14 cellular contexts compared by ENCODE assay signal in the genomic region with DNA sequence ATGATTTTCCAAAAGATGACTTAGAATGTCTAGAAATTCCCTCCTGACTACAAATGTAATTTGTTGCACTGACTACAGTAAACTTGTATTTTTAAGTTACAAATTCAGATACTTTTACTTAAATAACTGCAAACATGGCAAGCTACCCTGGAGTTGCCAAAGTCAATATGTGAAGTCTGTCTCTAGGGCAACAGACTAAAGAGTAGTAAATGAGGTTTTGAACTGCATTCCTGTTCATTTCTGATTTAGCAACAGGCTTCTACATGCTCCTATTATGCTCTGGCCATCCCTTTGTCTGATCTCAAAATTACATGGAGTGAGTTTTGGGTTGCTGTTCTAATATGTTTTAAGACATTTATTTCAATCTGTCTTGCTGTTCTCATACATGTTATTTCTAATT. TPM values are rescaled to one million over a fixed set of nuclear protein-coding genes. Genes with fewer than 3 reads are reported as not detected.
DNase-seq lines count a peak whose midpoint lies in the region; ATAC-seq and TF ChIP-seq lines count a peak whose summit lies in the region.
"Had no signal": no experiment of that assay in that cellular context is flagged by ENCODE, and none has a peak within 500 bp of the region (broad histone marks: within the 10 kb centered on the region; RNA-seq: fewer than 3 reads in every experiment).

No MANE protein-coding gene starts in this region.

- no peaks in the 10 kb centered on the region for H3K36me3 ChIP-seq in IMR-90 (ENCODE audit: control insufficient read depth, insufficient read depth, low read length)
- no peaks in the 10 kb centered on the region for H3K36me3 ChIP-seq in iPS-18a (ENCODE audit: control insufficient read depth, low read depth, low read length)
- H3K36me3 ChIP-seq in smooth muscle cell (ENCODE audit: low read depth), result no peaks in the 10 kb centered on the region

- no peak overlapping the region for H4K8ac ChIP-seq in IMR-90 (ENCODE audit: low read depth in 2 of 2, low read length in 2 of 2)

- POLR2A ChIA-PET in IMR-90 (lab: Charles Lee; ENCODE audit: unreplicated experiment), result no interaction called here

- BruUV-seq in IMR-90 (replicated peaks; lab: Mats Ljungman, UMichigan), result no TSS peak

- peak overlapping the region; percentile 33; the same call in 1 of the 2 replicates for H3K4me2 ChIP-seq in IMR-90 (ENCODE audit: low read depth, low read length)
- H3K4me2 ChIP-seq in smooth muscle cell, result peak overlapping the region; percentile 52

- peak overlapping the region; percentile 2 to 73 (median 48) for H3K4me3 Mint-ChIP-seq in brain
- H3K4me3 Mint-ChIP-seq: activated T-helper 1 cell treated with anti-CD3 and anti-CD28 coated beads, Interleukin-12 subunit alpha, Interleukin-12 subunit beta, Interleukin-2, Interleukin-4 antibody, amounts not matched to agents 30 ng/mL and 10 ng/mL and 1 ng/mL, durations not matched to agents 14 hours and 24 hours and 36 hours; dendritic cell treated with granulocyte-macrophage colony-stimulating factor and Interleukin-4, amounts not matched to agents 40 ng/mL and 50 ng/mL, for 4 days had no signal

- H3K4ac ChIP-seq in IMR-90 (ENCODE audit: low read depth, low read length), result no peak overlapping the region

- no peak for TF ChIP-seq RAD21 in IMR-90 (IDR thresholded peaks at IDR 0.05; ENCODE audit: low read length)

- no peaks in the 10 kb centered on the region for H3K27me3 Mint-ChIP-seq in brain
- H3K27me3 Mint-ChIP-seq: dendritic cell treated with granulocyte-macrophage colony-stimulating factor and Interleukin-4, amounts not matched to agents 40 ng/mL and 50 ng/mL, for 4 days had no signal

- H3K4me1 Mint-ChIP-seq in brain, result peaks cover 76% of the 10 kb centered on the region

- intact Hi-C loops in IMR-90 (cut with micrococcal nuclease), result no loop called here

- peak overlapping the region; percentile 44 to 85 (median 82) for H3K27ac Mint-ChIP-seq in brain
- H3K27ac Mint-ChIP-seq: activated T-helper 1 cell treated with anti-CD3 and anti-CD28 coated beads, Interleukin-12 subunit alpha, Interleukin-12 subunit beta, Interleukin-2, Interleukin-4 antibody, amounts not matched to agents 30 ng/mL and 10 ng/mL and 1 ng/mL, durations not matched to agents 14 hours and 24 hours and 36 hours; dendritic cell treated with granulocyte-macrophage colony-stimulating factor and Interleukin-4, amounts not matched to agents 40 ng/mL and 50 ng/mL, for 4 days had no signal

- no peak overlapping the region for H2BK120ac ChIP-seq in IMR-90 (ENCODE audit: low read depth, low read length)

- TF ChIP-seq POLR2A in IMR-90 (IDR thresholded peaks at IDR 0.05; ENCODE audit: low read depth, low read length), result no peak

- H3K18ac ChIP-seq in IMR-90 (ENCODE audit: low read depth, low read length), result no peak overlapping the region

- H2BK5ac ChIP-seq in IMR-90 (ENCODE audit: low read depth, low read length, poor library complexity, severe bottlenecking), result no peak overlapping the region

- H4K20me1 ChIP-seq in IMR-90 (ENCODE audit: insufficient read depth, low read length), result peaks cover 77% of the 10 kb centered on the region
- H4K20me1 ChIP-seq in smooth muscle cell (ENCODE audit: low read depth), result peaks cover 85% of the 10 kb centered on the region

- dilution Hi-C loops in IMR-90 (cut with HindIII; ENCODE audit: low sequenced_read_pairs, unreplicated experiment), result no loop called here

- H3K23ac ChIP-seq in IMR-90 (ENCODE audit: low read depth, low read length), result no peak overlapping the region

- H3K9ac ChIP-seq in IMR-90 (ENCODE audit: low read depth, low read length), result no peak overlapping the region
- H3K9ac ChIP-seq in iPS-18a (ENCODE audit: low read length), result peak overlapping the region; percentile 0
- H3K9ac ChIP-seq in smooth muscle cell (ENCODE audit: low read depth), result no peak overlapping the region

- H3K27me3 ChIP-seq in IMR-90 (ENCODE audit: control insufficient read depth, insufficient read depth, low read length) (no peaks in the 10 kb centered on the region), iPS-18a (ENCODE audit: control insufficient read depth, insufficient read depth, low read length) (no peaks in the 10 kb centered on the region), smooth muscle cell (ENCODE audit: low read depth) (no peaks in the 10 kb centered on the region)
- H3K27me3 ChIP-seq: testis had no signal

- ATAC-seq in IMR-90 (ENCODE audit: low read depth), result peak; percentile 52

- H3K9me3 Mint-ChIP-seq in brain, result peaks cover 0 to 11% (median 3%) of the 10 kb centered on the region in 5 experiments
- H3K9me3 Mint-ChIP-seq: activated T-helper 1 cell treated with anti-CD3 and anti-CD28 coated beads, Interleukin-12 subunit alpha, Interleukin-12 subunit beta, Interleukin-2, Interleukin-4 antibody, amounts not matched to agents 30 ng/mL and 10 ng/mL and 1 ng/mL, durations not matched to agents 14 hours and 24 hours and 36 hours; dendritic cell treated with granulocyte-macrophage colony-stimulating factor and Interleukin-4, amounts not matched to agents 40 ng/mL and 50 ng/mL, for 4 days had no signal

- in situ Hi-C loops in IMR-90 (cut with MboI; ENCODE audit: low sequenced_read_pairs), result no loop called here

- H3K36me3 Mint-ChIP-seq in brain, result peaks cover 15% of the 10 kb centered on the region

- no peak overlapping the region for H3K56ac ChIP-seq in IMR-90 (ENCODE audit: extremely low read depth, insufficient read depth, low read length)

- peaks cover 95% of the 10 kb centered on the region for H3K79me2 ChIP-seq in smooth muscle cell (ENCODE audit: low read depth)

- no peak overlapping the region for H2AK5ac ChIP-seq in IMR-90 (ENCODE audit: low read depth, low read length)

- H3K4me3 ChIP-seq in IMR-90 (ENCODE audit: insufficient read depth, low read depth, low read length), result no peak overlapping the region
- no peak overlapping the region for H3K4me3 ChIP-seq in iPS-18a (ENCODE audit: low read length)
- no peak overlapping the region for H3K4me3 ChIP-seq in smooth muscle cell
- H3K4me3 ChIP-seq: testis had no signal

- H2BK15ac ChIP-seq in IMR-90 (ENCODE audit: low read depth, low read length), result no peak overlapping the region

- no peaks in the 10 kb centered on the region for H3K9me3 ChIP-seq in IMR-90 (ENCODE audit: control insufficient read depth, insufficient read depth, low read length)
- H3K9me3 ChIP-seq in iPS-18a (ENCODE audit: control insufficient read depth, low read depth, low read length), result no peaks in the 10 kb centered on the region
- H3K9me3 ChIP-seq in smooth muscle cell (replicated peaks; ENCODE audit: low read depth), result no peaks in the 10 kb centered on the region
- H3K9me3 ChIP-seq: testis had no signal

- no peak overlapping the region for H2AK9ac ChIP-seq in IMR-90 (replicated peaks; ENCODE audit: low read depth, low read length, poor library complexity)

- peaks cover 14 to 69% of the 10 kb centered on the region in 2 experiments; a peak in 3 of 4 replicates for H3K79me1 ChIP-seq in IMR-90 (ENCODE audit: low read depth in 1 of 2, low read length in 2 of 2)

- TF ChIP-seq CTCF in IMR-90 (conservative IDR thresholded peaks at IDR 0.05; ENCODE audit: low read depth, low read length) (no peak), brain (conservative IDR thresholded peaks at IDR 0.05) (no peak), smooth muscle cell (IDR thresholded peaks at IDR 0.05; ENCODE audit: borderline replicate concordance, insufficient read depth, poor library complexity, severe bottlenecking) (no peak)

- no peak overlapping the region for H4K5ac ChIP-seq in IMR-90 (ENCODE audit: low read depth, low read length)

- H3F3A ChIP-seq in smooth muscle cell (ENCODE audit: low read depth), result no peaks in the 10 kb centered on the region

- CTCF ChIA-PET in IMR-90 (lab: Yijun Ruan, JAX), result interaction anchor here (0.6 kb wide), 1 partner anchor 349 kb away, joined by 4 read pairs; no protein-coding TSS in a partner anchor

- H3K14ac ChIP-seq in IMR-90 (replicated peaks; ENCODE audit: low read depth, low read length), result no peak overlapping the region

- H3K27ac ChIP-seq in IMR-90 (ENCODE audit: insufficient read depth, low read length), result no peak overlapping the region
- peak overlapping the region; percentile 67 for H3K27ac ChIP-seq in iPS-18a (ENCODE audit: low read length)
- H3K27ac ChIP-seq in smooth muscle cell (ENCODE audit: low read depth), result peak overlapping the region; percentile 57
- H3K27ac ChIP-seq: testis had no signal

- H2AFZ ChIP-seq in IMR-90 (replicated peaks; ENCODE audit: low read length, poor library complexity), result no peak overlapping the region
- no peak overlapping the region for H2AFZ ChIP-seq in smooth muscle cell (ENCODE audit: low read depth)

- peaks cover 4% of the 10 kb centered on the region; the same call in 1 of the 2 replicates for H3K9me1 ChIP-seq in IMR-90 (ENCODE audit: insufficient read depth, low read length)

- peaks cover 6% of the 10 kb centered on the region for H3K4me1 ChIP-seq in IMR-90 (ENCODE audit: control insufficient read depth, insufficient read depth, low read length)
- peaks cover 17% of the 10 kb centered on the region for H3K4me1 ChIP-seq in iPS-18a (ENCODE audit: control insufficient read depth, low read depth, low read length)
- H3K4me1 ChIP-seq in smooth muscle cell (ENCODE audit: low read depth), result peaks cover 22% of the 10 kb centered on the region

- no peak overlapping the region for H2BK20ac ChIP-seq in IMR-90 (ENCODE audit: low read depth, low read length)

- peak; percentile 61 for DNase-seq in IMR-90
- DNase-seq in smooth muscle cell (lab: John Stamatoyannopoulos, UW; ENCODE audit: unreplicated experiment), result no peak
- DNase-seq in pons (ENCODE audit: low spot score), result no peak
- DNase-seq in GDM1 (lab: John Stamatoyannopoulos, UW), result no peak
- DNase-seq in activated CD4-positive, alpha-beta T cell treated with anti-CD3 and anti-CD28 coated beads, Interleukin-2, amount 50 U/mL, for 4 hours, result no peak
- no peak for DNase-seq in cerebellum (ENCODE audit: low spot score)
- DNase-seq: EL, NCI-H2227 treated with DMSO at 0.1 percent for 48 hours, posterior cingulate gyrus, testis had no signal

- H4K91ac ChIP-seq in IMR-90 (ENCODE audit: insufficient read depth, low read depth, low read length), result no peak overlapping the region

TF ChIP-seq in IMR-90, 13 proteins besides CTCF, POLR2A, EP300 and RAD21 (continues in another document):
- no peak for TF ChIP-seq FOS (IDR thresholded peaks at IDR 0.05; ENCODE audit: low read depth, low read length)
- TF ChIP-seq CEBPB (IDR thresholded peaks at IDR 0.05; ENCODE audit: low read depth, low read length), result peak; percentile 68
- TF ChIP-seq CHD1 (IDR thresholded peaks at IDR 0.05; ENCODE audit: low read depth, low read length), result no peak

RNA-seq across cellular contexts. Expression of a gene that starts 26.9 kb away (rescaled TPM):
- total RNA-seq in IMR-90 (2012; rRNA removed) (29.8 and 30.0 TPM in 2 replicates), smooth muscle cell (5.2 and 10.2 TPM in 2 replicates), cerebellum (27.2 TPM)
- polyA plus RNA-seq in IMR-90 (2012; rRNA removed) (22.0 and 23.1 TPM in 2 replicates), brain (ENCODE audit: insufficient read depth, low read depth, low replicate concordance) (7.1 TPM), smooth muscle cell (9.4 and 17.9 TPM in 2 replicates)
- polyA plus RNA-seq in IMR-90 (2012; cell fraction: cytosol; rRNA removed), result 12.1 and 19.9 TPM in 2 replicates
- 27.7 and 38.4 TPM in 2 replicates for polyA plus RNA-seq in IMR-90 (2012; cell fraction: nucleus; rRNA removed; ENCODE audit: low replicate concordance)
